Comparison of ENCODE assay signal across 25 cellular contexts in the genomic region with DNA sequence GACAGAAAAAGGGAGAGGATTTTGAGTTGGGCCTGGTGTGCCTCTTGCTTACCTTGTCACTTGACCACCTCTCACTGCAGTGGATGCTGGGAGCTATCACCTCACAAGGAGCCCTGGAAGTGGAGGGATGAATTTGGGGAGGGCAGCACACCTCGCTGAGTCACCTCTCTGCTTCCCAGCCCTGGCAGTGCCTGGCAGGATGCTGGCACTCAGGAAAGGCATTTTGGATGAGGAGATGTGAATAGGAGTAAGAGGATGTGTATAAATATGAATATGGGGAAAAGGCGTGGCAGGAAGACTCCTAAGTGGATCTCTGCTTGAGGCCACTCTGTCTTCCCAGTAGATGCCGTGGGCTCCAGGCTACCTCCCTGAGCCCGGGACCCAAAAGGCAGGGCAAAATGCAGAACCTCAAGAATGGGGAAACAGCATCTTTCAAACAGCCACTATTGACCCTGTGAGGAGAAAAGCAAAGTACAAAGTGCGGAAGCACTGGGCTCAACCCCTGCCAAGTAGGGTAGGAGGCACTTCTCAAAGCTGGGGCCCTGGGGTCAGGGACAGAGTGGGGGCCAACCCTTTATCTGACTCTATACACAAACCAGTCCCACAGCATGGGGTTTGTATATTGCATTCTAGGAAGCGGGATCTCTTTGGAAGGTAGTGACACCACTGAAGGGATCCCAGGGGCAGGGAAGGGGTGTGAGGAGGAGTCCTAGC.
"Had no signal": no experiment of that assay in that cellular context is flagged by ENCODE, and none has a peak within 500 bp of the region (broad histone marks: within the 10 kb centered on the region; RNA-seq: fewer than 3 reads in every experiment).

No MANE protein-coding gene starts in this region.

- FAIRE-seq: K562, TTC549 had no signal

- H3K4me3 ChIP-seq: breast epithelium, K562 had no signal

- H3K27ac ChIP-seq: breast epithelium had no signal

- H3K9me3 ChIP-seq: breast epithelium had no signal

- H3K4me1 ChIP-seq: breast epithelium had no signal

- DNase-seq: activated B cell treated with CpG ODN at 0.5 μM for 24 hours; activated CD4-positive, alpha-beta T cell treated with anti-CD3 and anti-CD28 coated beads for 1 hour; activated CD4-positive, alpha-beta T cell treated with anti-CD3 and anti-CD28 coated beads, Interleukin-2, amount 10 ng/mL, durations not matched to agents 24 days and 14 days; activated CD4-positive, alpha-beta T cell treated with anti-CD3 and anti-CD28 coated beads, Interleukin-2, amount 50 U/mL, for 48 hours; activated CD8-positive, alpha-beta memory T cell treated with anti-CD3 and anti-CD28 coated beads, Interleukin-2, amount 10 ng/mL, durations not matched to agents 7 days and 5 days; activated effector memory CD4-positive, alpha-beta T cell treated with Interleukin-2 at 50 U/mL for 16 hours; activated naive CD4-positive, alpha-beta T cell; activated T-cell treated with anti-CD3 and anti-CD28 coated beads, Interleukin-2, amount 50 U/mL, for 24 hours; aorta; caudate nucleus; Karpas-422; NCI-H1048; NCI-H1417; NCI-H1930; NCI-H2171 treated with DMSO at 0.1 percent for 48 hours; NCI-H345; NCI-H524; RPMI8226; SHP77; T-helper 2 cell; T1000 had no signal

- H3K36me3 ChIP-seq: breast epithelium had no signal

- ATAC-seq: activated CD8-positive, alpha-beta memory T cell treated with anti-CD3 and anti-CD28 coated beads, Interleukin-2, amount 10 ng/mL, durations not matched to agents 7 days and 5 days; K562; Panc1 had no signal

- H3K27me3 ChIP-seq: breast epithelium had no signal
